In the genomic region with DNA sequence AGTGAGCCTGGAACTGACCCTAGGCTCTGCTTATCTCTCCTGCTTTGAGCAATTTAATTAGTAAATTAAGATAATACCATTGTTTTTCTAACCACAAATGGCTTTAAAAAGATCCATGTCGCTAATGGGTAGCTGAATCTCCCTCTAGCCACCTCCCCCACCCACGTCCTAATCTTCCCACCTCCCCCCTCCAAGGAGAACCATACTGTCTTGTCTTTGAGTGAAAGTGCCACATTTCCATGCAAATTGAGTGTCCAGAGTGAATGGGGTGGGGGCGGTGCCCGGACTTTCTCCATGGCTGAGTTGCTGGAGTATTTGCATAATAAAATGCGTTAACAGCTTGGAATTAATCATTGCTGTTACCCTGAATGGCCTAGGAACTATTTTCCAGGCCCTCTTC, we compare ENCODE assay signal across 23 cellular contexts.
"Had no signal": no experiment of that assay in that cellular context is flagged by ENCODE, and none has a peak within 500 bp of the region (broad histone marks: within the 10 kb centered on the region; RNA-seq: fewer than 3 reads in every experiment).

No MANE protein-coding gene starts in this region.

- ATAC-seq: activated CD4-positive, alpha-beta T cell treated with anti-CD3 and anti-CD28 coated beads for 36 hours; activated T-cell treated with anti-CD3 and anti-CD28 coated beads, Interleukin-2, amount 50 U/mL, for 4 hours; heart right ventricle; natural killer cell; psoas muscle; upper lobe of right lung had no signal

- H3K27me3 ChIP-seq: heart right ventricle, ovary, right atrium auricular region, spleen, thyroid gland, upper lobe of right lung had no signal

- H3K4me1 ChIP-seq: left ventricle myocardium inferior, psoas muscle, right atrium auricular region, spleen, thyroid gland, upper lobe of right lung had no signal

- H3K27ac Mint-ChIP-seq: activated B cell treated with CpG ODN at 0.5 μM for 24 hours; activated CD4-positive, alpha-beta T cell treated with anti-CD3 and anti-CD28 coated beads for 36 hours; activated naive CD8-positive, alpha-beta T cell treated with anti-CD3 and anti-CD28 coated beads for 36 hours; natural killer cell; stimulated activated naive CD8-positive, alpha-beta T cell treated with anti-CD3 and anti-CD28 coated beads, Interleukin-15, Interleukin-2, amounts not matched to agents 100 ng/mL and 50 ng/mL, for 24 hours; T-helper 1 cell treated with Interleukin-12 subunit alpha and Interleukin-12 subunit beta and Interleukin-4 antibody, amounts not matched to agents 30 μg/mL and 1 μg/mL, for 36 hours had no signal

- H3K4me3 Mint-ChIP-seq: activated B cell treated with CpG ODN at 0.5 μM for 24 hours; activated CD4-positive, alpha-beta T cell treated with anti-CD3 and anti-CD28 coated beads for 36 hours; activated naive CD8-positive, alpha-beta T cell treated with anti-CD3 and anti-CD28 coated beads for 36 hours; activated T-cell treated with anti-CD3 and anti-CD28 coated beads, Interleukin-2, amount 50 U/mL, for 4 hours; natural killer cell; stimulated activated naive CD8-positive, alpha-beta T cell treated with anti-CD3 and anti-CD28 coated beads, Interleukin-15, Interleukin-2, amounts not matched to agents 100 ng/mL and 50 ng/mL, for 24 hours; T-helper 1 cell treated with Interleukin-12 subunit alpha and Interleukin-12 subunit beta and Interleukin-4 antibody, amounts not matched to agents 30 μg/mL and 1 μg/mL, for 36 hours had no signal

- H3K4me3 ChIP-seq: heart right ventricle, left ventricle myocardium inferior, ovary, psoas muscle, right atrium auricular region, spleen, thyroid gland, upper lobe of right lung had no signal

- H3K9me3 Mint-ChIP-seq: activated B cell treated with CpG ODN at 0.5 μM for 24 hours; activated T-cell treated with anti-CD3 and anti-CD28 coated beads, Interleukin-2, amount 50 U/mL, for 4 hours; natural killer cell; stimulated activated naive CD8-positive, alpha-beta T cell treated with anti-CD3 and anti-CD28 coated beads, Interleukin-15, Interleukin-2, amounts not matched to agents 100 ng/mL and 50 ng/mL, for 24 hours; T-helper 1 cell treated with Interleukin-12 subunit alpha and Interleukin-12 subunit beta and Interleukin-4 antibody, amounts not matched to agents 30 μg/mL and 1 μg/mL, for 36 hours had no signal

- DNase-seq: activated B cell treated with CpG ODN at 0.5 μM for 24 hours; activated CD4-positive, alpha-beta T cell treated with anti-CD3 and anti-CD28 coated beads for 36 hours; activated CD4-positive, alpha-beta T cell treated with anti-CD3 and anti-CD28 coated beads, Interleukin-2, amount 50 U/mL, for 4 hours; activated CD8-positive, alpha-beta memory T cell treated with anti-CD3 and anti-CD28 coated beads, Interleukin-2, amount 50 U/mL, for 48 hours; activated naive CD4-positive, alpha-beta T cell treated with Interleukin-2 at 50 U/mL for 16 hours; activated naive CD8-positive, alpha-beta T cell treated with anti-CD3 and anti-CD28 coated beads for 36 hours; activated T-cell treated with anti-CD3 and anti-CD28 coated beads, Interleukin-2, amount 50 U/mL, for 4 hours; cortex of kidney; heart right ventricle; left ventricle myocardium inferior; midbrain; natural killer cell; ovary; psoas muscle; spleen; stimulated activated CD4-positive, alpha-beta T cell treated with anti-CD3 and anti-CD28 coated beads, Interleukin-4, amount 100 ng/mL, for 24 hours; substantia nigra; T1000; thyroid gland; upper lobe of right lung had no signal

- H3K36me3 ChIP-seq: heart right ventricle, left ventricle myocardium inferior, ovary, right atrium auricular region, spleen, thyroid gland, upper lobe of right lung had no signal

- H3K36me3 Mint-ChIP-seq: activated naive CD8-positive, alpha-beta T cell treated with anti-CD3 and anti-CD28 coated beads for 36 hours; natural killer cell had no signal

- H3K27ac ChIP-seq: heart right ventricle, left ventricle myocardium inferior, ovary, psoas muscle, right atrium auricular region, spleen, thyroid gland, upper lobe of right lung had no signal

- H3K9me3 ChIP-seq: ovary, psoas muscle, right atrium auricular region, spleen, thyroid gland, upper lobe of right lung had no signal

- H3K27me3 Mint-ChIP-seq: activated B cell treated with CpG ODN at 0.5 μM for 24 hours; activated CD4-positive, alpha-beta T cell treated with anti-CD3 and anti-CD28 coated beads for 36 hours; activated naive CD8-positive, alpha-beta T cell treated with anti-CD3 and anti-CD28 coated beads for 36 hours; stimulated activated naive CD8-positive, alpha-beta T cell treated with anti-CD3 and anti-CD28 coated beads, Interleukin-15, Interleukin-2, amounts not matched to agents 100 ng/mL and 50 ng/mL, for 24 hours had no signal

- H3K4me1 Mint-ChIP-seq: activated CD4-positive, alpha-beta T cell treated with anti-CD3 and anti-CD28 coated beads for 36 hours; activated naive CD8-positive, alpha-beta T cell treated with anti-CD3 and anti-CD28 coated beads for 36 hours; natural killer cell had no signal
